In the genomic region with DNA sequence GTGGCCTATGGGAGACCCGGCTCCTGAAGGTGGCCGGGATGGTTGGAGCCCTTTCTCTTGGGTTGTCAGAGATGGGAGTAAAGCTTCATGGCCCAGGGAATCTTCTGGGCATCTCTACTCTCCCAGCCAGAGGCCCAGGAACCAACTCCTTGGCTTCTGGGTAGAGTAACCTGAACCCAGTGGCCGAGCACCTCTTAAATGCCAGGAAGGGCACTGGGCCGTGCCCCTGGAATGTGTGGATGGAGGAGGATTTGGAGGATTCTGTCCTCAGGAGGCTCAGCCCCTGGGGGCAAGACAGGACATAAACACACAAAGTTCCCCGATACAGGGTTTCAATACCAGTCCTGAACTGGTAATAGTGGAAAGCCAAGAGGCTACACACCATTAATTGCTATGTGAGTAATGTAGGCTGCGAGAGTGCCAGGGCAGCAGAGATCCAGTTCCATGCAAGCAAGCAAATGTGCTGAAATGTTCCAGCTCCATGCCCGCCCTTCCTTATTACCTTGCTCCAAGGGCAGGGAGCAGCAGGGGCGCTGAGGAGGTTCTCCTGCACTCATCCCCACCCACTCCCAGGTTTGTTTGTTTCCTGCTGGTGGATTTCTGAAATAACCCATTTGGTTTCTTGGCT, we compare ENCODE assay signal across 9 cellular contexts. TPM values are rescaled to one million over a fixed set of nuclear protein-coding genes. Genes with fewer than 3 reads are reported as not detected.
DNase-seq lines count a peak whose midpoint lies in the region; ATAC-seq and TF ChIP-seq lines count a peak whose summit lies in the region.
"Had no signal": no experiment of that assay in that cellular context is flagged by ENCODE, and none has a peak within 500 bp of the region (broad histone marks: within the 10 kb centered on the region; RNA-seq: fewer than 3 reads in every experiment).

No MANE protein-coding gene starts in this region.

- H3K4me1 Mint-ChIP-seq in CD4-positive, CD25-positive, alpha-beta regulatory T cell, result peaks cover 7 to 57% (median 26%) of the 10 kb centered on the region in 4 donors

- H3K9me3 Mint-ChIP-seq in CD4-positive, CD25-positive, alpha-beta regulatory T cell, result no peaks in the 10 kb centered on the region

- H3K36me3 ChIP-seq in CD4-positive, CD25-positive, alpha-beta regulatory T cell (ENCODE audit: control insufficient read depth, insufficient read depth, low read length), result no peaks in the 10 kb centered on the region
- H3K36me3 ChIP-seq in MG63 (no peaks in the 10 kb centered on the region), neural cell (ENCODE audit: insufficient read depth, low read length) (no peaks in the 10 kb centered on the region)
- no peaks in the 10 kb centered on the region for H3K36me3 ChIP-seq in effector memory CD4-positive, alpha-beta T cell (ENCODE audit: control insufficient read depth, insufficient read depth, low read length)

- no peak overlapping the region for H3K4me2 ChIP-seq in neural cell (ENCODE audit: low read length)

- H3K36me3 Mint-ChIP-seq in CD4-positive, CD25-positive, alpha-beta regulatory T cell, result no peaks in the 10 kb centered on the region

- H3K9ac ChIP-seq in neural cell (ENCODE audit: low read length), result no peak overlapping the region

- peaks cover 45% of the 10 kb centered on the region for H3K4me1 ChIP-seq in CD4-positive, CD25-positive, alpha-beta regulatory T cell (ENCODE audit: control insufficient read depth, insufficient read depth, low read length, poor library complexity, severe bottlenecking)
- peaks cover 36% of the 10 kb centered on the region for H3K4me1 ChIP-seq in effector memory CD4-positive, alpha-beta T cell (ENCODE audit: control insufficient read depth, insufficient read depth, low read length, poor library complexity, severe bottlenecking)

- no peak for DNase-seq in CD4-positive, CD25-positive, alpha-beta regulatory T cell
- DNase-seq in MG63, result peak; percentile 58
- DNase-seq in effector memory CD4-positive, alpha-beta T cell, result no peak
- no peak for DNase-seq in stimulated activated CD4-positive, alpha-beta T cell treated with anti-CD3 and anti-CD28 coated beads, Interleukin-15, amount 100 ng/mL, for 24 hours
- no peak for DNase-seq in stimulated activated CD8-positive, alpha-beta memory T cell treated with anti-CD3 and anti-CD28 coated beads, Interleukin-4, amount 100 ng/mL, for 48 hours
- DNase-seq: NCI-H510A had no signal

- no peak overlapping the region for H2AFZ ChIP-seq in neural cell (ENCODE audit: low read depth, low read length)

- H3K4me3 Mint-ChIP-seq in CD4-positive, CD25-positive, alpha-beta regulatory T cell, result peak overlapping the region; percentile 51 to 87 (median 73)

- no peak for ATAC-seq in CD4-positive, CD25-positive, alpha-beta regulatory T cell (ENCODE audit: low read depth in 2 of 2)
- ATAC-seq in GM21367 (IDR thresholded peaks at IDR 0.05; ENCODE audit: unreplicated experiment) (no peak), HG03095 (IDR thresholded peaks at IDR 0.05; ENCODE audit: unreplicated experiment) (no peak)

- H4K20me1 ChIP-seq in neural cell (ENCODE audit: insufficient read depth), result no peaks in the 10 kb centered on the region

- no peak for TF ChIP-seq CTCF in neural cell (IDR thresholded peaks at IDR 0.05; ENCODE audit: poor library complexity, severe bottlenecking)

- no peaks in the 10 kb centered on the region for H3K79me2 ChIP-seq in neural cell (replicated peaks; ENCODE audit: insufficient read depth, low read length)

- peaks cover 28% of the 10 kb centered on the region for H3K27me3 Mint-ChIP-seq in CD4-positive, CD25-positive, alpha-beta regulatory T cell

- no peak overlapping the region for H3K27ac ChIP-seq in CD4-positive, CD25-positive, alpha-beta regulatory T cell (ENCODE audit: insufficient read depth, low read length, poor library complexity, severe bottlenecking)
- H3K27ac ChIP-seq in effector memory CD4-positive, alpha-beta T cell (ENCODE audit: insufficient read depth, low read length, poor library complexity, severe bottlenecking), result no peak overlapping the region
- H3K27ac ChIP-seq in neural cell (ENCODE audit: low read length), result no peak overlapping the region

- peak overlapping the region in 1 of 3 donors; percentile 48 for H3K27ac Mint-ChIP-seq in CD4-positive, CD25-positive, alpha-beta regulatory T cell

- no peaks in the 10 kb centered on the region for H3K9me2 ChIP-seq in neural cell (ENCODE audit: insufficient read depth, low read length)

- H3K9me3 ChIP-seq in CD4-positive, CD25-positive, alpha-beta regulatory T cell (ENCODE audit: control insufficient read depth in 2 of 2, low read length in 2 of 2), result no peaks in the 10 kb centered on the region
- H3K9me3 ChIP-seq in MG63 (no peaks in the 10 kb centered on the region), neural cell (ENCODE audit: low read length) (no peaks in the 10 kb centered on the region)
- H3K9me3 ChIP-seq in effector memory CD4-positive, alpha-beta T cell (ENCODE audit: control insufficient read depth, low read length), result no peaks in the 10 kb centered on the region

- no peak for TF ChIP-seq EP300 in neural cell (conservative IDR thresholded peaks at IDR 0.05; ENCODE audit: poor library complexity, severe bottlenecking)

- peaks cover 2% of the 10 kb centered on the region for H3K27me3 ChIP-seq in CD4-positive, CD25-positive, alpha-beta regulatory T cell (ENCODE audit: control insufficient read depth, insufficient read depth, low read length)
- H3K27me3 ChIP-seq in MG63 (no peaks in the 10 kb centered on the region), neural cell (ENCODE audit: insufficient read depth, low read depth, low read length) (peaks cover 30% of the 10 kb centered on the region)
- H3K27me3 ChIP-seq in effector memory CD4-positive, alpha-beta T cell (replicated peaks; ENCODE audit: control insufficient read depth, insufficient read depth, low read length, poor library complexity, severe bottlenecking), result no peaks in the 10 kb centered on the region

- no peak overlapping the region for H3K4me3 ChIP-seq in CD4-positive, CD25-positive, alpha-beta regulatory T cell (ENCODE audit: low read depth, low read length)
- H3K4me3 ChIP-seq in MG63 (peak overlapping the region; percentile 67), neural cell (ENCODE audit: low read length) (peak overlapping the region; percentile 72)
- H3K4me3 ChIP-seq in effector memory CD4-positive, alpha-beta T cell (ENCODE audit: insufficient read depth, low read depth, low read length, poor library complexity, severe bottlenecking), result peak overlapping the region; percentile 11

- TF ChIP-seq RAD21 in neural cell (conservative IDR thresholded peaks at IDR 0.05), result no peak

- no peaks in the 10 kb centered on the region for H3F3A ChIP-seq in neural cell (ENCODE audit: insufficient read depth, low read length, poor library complexity, severe bottlenecking)

TF ChIP-seq in neural cell, 6 proteins besides CTCF, POLR2A, EP300 and RAD21:
- no peak for TF ChIP-seq SMC3 (conservative IDR thresholded peaks at IDR 0.05; ENCODE audit: poor library complexity)
- TF ChIP-seq MXI1 (conservative IDR thresholded peaks at IDR 0.05; ENCODE audit: poor library complexity, severe bottlenecking), result no peak
- no peak for TF ChIP-seq POLR2AphosphoS5 (IDR thresholded peaks at IDR 0.05)

RNA-seq across cellular contexts. Expression of a gene that starts 1.2 kb away (rescaled TPM):
- total RNA-seq in CD4-positive, CD25-positive, alpha-beta regulatory T cell, result not detected
- not detected for polyA plus RNA-seq in CD4-positive, CD25-positive, alpha-beta regulatory T cell
- total RNA-seq in MG63 (2014; rRNA removed; shearing (Covaris generic); ENCODE audit: low replicate concordance), result 5.3 and 7.8 TPM in 2 replicates
- polyA plus RNA-seq in neural cell, result 0.98 and 1.1 TPM in 2 replicates
- polyA minus RNA-seq in neural cell, result 1.2 and 1.5 TPM in 2 replicates

RNA-seq across cellular contexts. Expression of a gene that starts 38.3 kb away (rescaled TPM):
- total RNA-seq in CD4-positive, CD25-positive, alpha-beta regulatory T cell, result not detected
- polyA plus RNA-seq in CD4-positive, CD25-positive, alpha-beta regulatory T cell, result under 1 TPM in 3 of 4 donors, not detected in 1; 0.09 to 0.22 (median 0.17) TPM
- not detected in 2 replicates for total RNA-seq in MG63 (2014; rRNA removed; shearing (Covaris generic); ENCODE audit: low replicate concordance)
- 0.46 TPM in 1 of 2 replicates, not detected in the other for polyA plus RNA-seq in neural cell
- 0.97 TPM in 1 of 2 replicates, not detected in the other for polyA minus RNA-seq in neural cell
